In the genomic region with DNA sequence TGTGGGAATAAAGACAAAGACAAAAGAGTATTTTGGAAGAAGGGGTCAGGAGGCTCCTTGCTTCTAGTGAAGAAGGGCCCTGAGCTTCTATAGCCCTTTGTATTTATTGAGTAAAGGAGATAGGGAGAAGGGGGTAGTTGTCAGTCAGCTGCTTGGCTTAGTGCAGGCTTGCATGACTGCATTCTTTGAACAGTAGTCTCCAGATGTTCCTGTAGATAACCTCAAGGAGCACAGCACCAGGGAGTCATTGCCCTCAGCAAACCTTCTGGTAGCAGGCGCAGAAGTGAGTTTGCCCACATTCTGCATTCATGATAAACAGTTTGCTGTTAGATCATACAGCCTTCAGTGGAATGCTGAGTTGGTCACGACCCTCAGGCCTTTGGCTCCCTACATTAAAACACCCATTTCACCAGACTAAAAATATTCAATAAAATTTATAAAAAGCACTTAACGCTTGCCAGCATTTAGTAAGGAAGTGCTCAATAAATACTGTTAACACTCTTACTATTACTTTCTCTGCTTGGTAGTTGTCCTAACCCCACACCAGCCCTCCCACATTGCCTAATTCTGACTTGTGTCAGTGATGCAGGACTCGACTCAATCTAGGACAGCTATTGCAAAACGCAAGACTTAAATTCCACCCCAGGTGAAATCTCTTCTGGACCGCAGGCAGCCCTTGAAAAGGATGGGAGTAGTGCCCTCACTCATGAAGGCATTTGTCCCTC, we compare ENCODE assay signal across 27 cellular contexts. TPM values are rescaled to one million over a fixed set of nuclear protein-coding genes. Genes with fewer than 3 reads are reported as not detected.
A peak's percentile ranks its signal among the peaks of the same experiment; 100 is the strongest.
DNase-seq lines count a peak whose midpoint lies in the region; ATAC-seq, FAIRE-seq and TF ChIP-seq lines count a peak whose summit lies in the region.
"Had no signal": no experiment of that assay in that cellular context is flagged by ENCODE, and none has a peak within 500 bp of the region (broad histone marks: within the 10 kb centered on the region; RNA-seq: fewer than 3 reads in every experiment).

No MANE protein-coding gene starts in this region.

- no peaks in the 10 kb centered on the region for H4K20me1 ChIP-seq in K562 (replicated peaks; ENCODE audit: control insufficient read depth, insufficient read depth, low read length)
- H4K20me1 ChIP-seq: BLaER1 had no signal

- TF ChIP-seq POLR2A in K562 (conservative IDR thresholded peaks at IDR 0.05) (no peak), vagina (IDR thresholded peaks at IDR 0.05) (no peak), esophagus muscularis mucosa (IDR thresholded peaks at IDR 0.05; ENCODE audit: low read depth) (no peak)

- WGBS in K562 (ENCODE audit: insufficient coverage, low coverage, missing lambda C conversion rate) = 73% methylated on average over 6 of the region's 6 CpGs
- WGBS in liver = 55% methylated on average over 6 of the region's 6 CpGs
- WGBS in esophagus muscularis mucosa = 97% methylated on average over 6 of the region's 6 CpGs

- in situ Hi-C loops in K562 (cut with MboI) = no loop called here

- TF ChIP-seq CTCF in K562 (IDR thresholded peaks at IDR 0.05 in 2 of 3, conservative IDR thresholded peaks at IDR 0.05 in 1 of 3; ENCODE audit: insufficient read depth in 2 of 3, low read depth in 1 of 3, low read length in 3 of 3) (no peak), liver (IDR thresholded peaks at IDR 0.05; ENCODE audit: low read depth, low read length, missing input control) (no peak), vagina (IDR thresholded peaks at IDR 0.05) (no peak), esophagus muscularis mucosa (IDR thresholded peaks at IDR 0.05) (no peak)

- DNase-seq in SIG-M5 treated with dmso at 0.1 percent for 504 hours (lab: John Stamatoyannopoulos, UW; ENCODE audit: unreplicated experiment) (peak; percentile 11), SIG-M5 (lab: John Stamatoyannopoulos, UW) (no peak), K562 (ENCODE audit: extremely low read depth in 1 of 4, low spot score in 3 of 4) (no peak), vagina (ENCODE audit: extremely low spot score in 2 of 2) (peak; percentile 2 to 25), esophagus muscularis mucosa (ENCODE audit: extremely low spot score) (no peak), HuH-7.5 (ENCODE audit: low spot score) (no peak)
- DNase-seq in activated CD4-positive, CD25-positive, alpha-beta regulatory T cell treated with anti-CD3 and anti-CD28 coated beads, Interleukin-2, amount 50 U/mL, for 72 hours = no peak
- DNase-seq: 8988T; ACHN; CD4-positive, CD25-positive, alpha-beta regulatory T cell; DMS153; DND-41; NCI-H1105 treated with DMSO at 0.1 percent for 48 hours; NCI-H146; NCI-H1930; NCI-H2107; NCI-H446; NCI-H524 treated with DMSO at 0.1 percent for 48 hours; NCI-H774; NK-92 treated with Interleukin-12 subunit alpha and Interleukin-12 subunit beta, amount 100 ng/mL, for 24 hours; PC-3 had no signal

- no peak overlapping the region for H3K27ac ChIP-seq in K562 (ENCODE audit: extremely low read depth, low read depth, low read length)
- no peak overlapping the region for H3K27ac ChIP-seq in liver (ENCODE audit: low read depth in 1 of 2, low read length in 2 of 2)
- no peak overlapping the region for H3K27ac ChIP-seq in vagina
- H3K27ac ChIP-seq in esophagus muscularis mucosa (replicated peaks in 1 of 4) = no peak overlapping the region
- H3K27ac ChIP-seq: BLaER1, KMS-11, SJSA1 had no signal

- H3K79me2 ChIP-seq in K562 (ENCODE audit: control insufficient read depth, insufficient read depth, low read length) = peaks cover 21% of the 10 kb centered on the region

- CTCF ChIA-PET in K562 (lab: Yijun Ruan, JAX; ENCODE audit: low intra/inter-chr PET ratio) = no interaction called here

- no TSS peak for BruUV-seq in K562 (replicated peaks; lab: Mats Ljungman, UMichigan)

- TF ChIP-seq RAD21 in K562 (CRISPR knock-in tag; conservative IDR thresholded peaks at IDR 0.05 in 1 of 2, IDR thresholded peaks at IDR 0.05 in 1 of 2) (no peak), liver (IDR thresholded peaks at IDR 0.05) (no peak)

- ATAC-seq in K562 = no peak
- ATAC-seq: HCT116, PC-3 had no signal

- no peak overlapping the region for H2AFZ ChIP-seq in K562 (ENCODE audit: low read depth, low read length)

- H3K36me3 ChIP-seq in K562 (ENCODE audit: control insufficient read depth, insufficient read depth, low read length) (no peaks in the 10 kb centered on the region), liver (ENCODE audit: control insufficient read depth in 4 of 4, insufficient read depth in 3 of 4, low read depth in 1 of 4, low read length in 3 of 4) (peaks cover 0 to under 1% (median under 1%) of the 10 kb centered on the region in 4 donors), vagina (no peaks in the 10 kb centered on the region), esophagus muscularis mucosa (peaks cover 0 to under 1% (median under 1%) of the 10 kb centered on the region in 4 donors)
- H3K36me3 ChIP-seq: SJSA1 had no signal

- H3K4me2 ChIP-seq in K562 (ENCODE audit: insufficient read depth, low read length) = no peak overlapping the region
- H3K4me2 ChIP-seq: BLaER1, KMS-11 had no signal

- no peak overlapping the region for H3K4me3 ChIP-seq in K562
- no peak overlapping the region for H3K4me3 ChIP-seq in liver (ENCODE audit: low read depth in 1 of 3, low read length in 3 of 3)
- no peak overlapping the region for H3K4me3 ChIP-seq in vagina
- no peak overlapping the region for H3K4me3 ChIP-seq in esophagus muscularis mucosa
- H3K4me3 ChIP-seq: BLaER1, SJSA1 had no signal

- no peak for FAIRE-seq in K562 (lab: Jason Lieb, UNC)
- FAIRE-seq: GM12892 had no signal

- no peaks in the 10 kb centered on the region for H3K27me3 ChIP-seq in K562 (ENCODE audit: control insufficient read depth in 2 of 2, insufficient read depth in 2 of 2, low read length in 2 of 2)
- H3K27me3 ChIP-seq in liver (ENCODE audit: control insufficient read depth in 4 of 4, insufficient read depth in 4 of 4, low read length in 3 of 4) = no peaks in the 10 kb centered on the region
- no peaks in the 10 kb centered on the region for H3K27me3 ChIP-seq in vagina
- no peaks in the 10 kb centered on the region for H3K27me3 ChIP-seq in esophagus muscularis mucosa
- H3K27me3 ChIP-seq: BLaER1, SJSA1 had no signal

- H3K4me1 ChIP-seq in K562 (replicated peaks in 1 of 2; ENCODE audit: control insufficient read depth in 2 of 2, insufficient read depth in 2 of 2, low read length in 2 of 2) (peaks cover 0 to 10% of the 10 kb centered on the region in 2 experiments; a peak in 2 of 5 replicates), liver (ENCODE audit: control insufficient read depth in 4 of 4, insufficient read depth in 4 of 4, low read length in 3 of 4) (peaks cover 3 to 37% (median 26%) of the 10 kb centered on the region in 4 donors), vagina (peaks cover 29% of the 10 kb centered on the region), esophagus muscularis mucosa (peaks cover 15 to 32% (median 30%) of the 10 kb centered on the region in 4 donors)
- H3K4me1 ChIP-seq: SJSA1 had no signal

- peaks cover 8% of the 10 kb centered on the region for H3K9me3 ChIP-seq in K562 (replicated peaks; ENCODE audit: control insufficient read depth, insufficient read depth, low read depth, low read length)
- H3K9me3 ChIP-seq in liver (ENCODE audit: control insufficient read depth in 4 of 4, low read length in 3 of 4) = no peaks in the 10 kb centered on the region
- H3K9me3 ChIP-seq in vagina = no peaks in the 10 kb centered on the region
- H3K9me3 ChIP-seq in esophagus muscularis mucosa = no peaks in the 10 kb centered on the region
- H3K9me3 ChIP-seq: SJSA1 had no signal

- POLR2A ChIA-PET in K562 (lab: Yijun Ruan, JAX) = interaction anchor here (0.7 kb wide), 1 partner anchor 13 kb away, joined by 3 read pairs; no protein-coding TSS in a partner anchor

- no peaks in the 10 kb centered on the region for H3K9me1 ChIP-seq in K562 (ENCODE audit: control insufficient read depth, insufficient read depth, low read length)

- H3K9ac ChIP-seq in K562 (ENCODE audit: insufficient read depth in 1 of 2, low read depth in 2 of 2, low read length in 2 of 2) (no peak overlapping the region), liver (ENCODE audit: low read depth in 1 of 2, low read length in 2 of 2) (no peak overlapping the region)
- H3K9ac ChIP-seq: BLaER1, KMS-11 had no signal

- TF ChIP-seq EP300 in K562 (IDR thresholded peaks at IDR 0.05; ENCODE audit: low read length) (no peak), esophagus muscularis mucosa (IDR thresholded peaks at IDR 0.05) (no peak)

- intact Hi-C loops in K562 (cut with micrococcal nuclease) = loop anchor here (5.0 kb wide), 1 partner anchor 363 kb away; no protein-coding TSS in a partner anchor
- intact Hi-C loops in vagina (cut with DNase I) = no loop called here
- intact Hi-C loops in esophagus muscularis mucosa (cut with DNase I) = no loop called here

RNA-seq across cellular contexts. Expression of gene DHRS4, which starts 3.0 kb away (rescaled TPM):
- total RNA-seq in K562 (2011; cell fraction: chromatin; rRNA removed; ENCODE audit: low replicate concordance) = 1.7 and 3.9 TPM in 2 replicates
- 2.2 and 2.9 TPM in 2 replicates for total RNA-seq in K562 (2011; cell fraction: nucleolus; rRNA removed)
- total RNA-seq in K562 (2011; cell fraction: nucleoplasm; rRNA removed) = 4.3 and 6.0 TPM in 2 replicates
- 32.0 and 35.9 TPM in 2 replicates for total RNA-seq in K562 (2014; rRNA removed)
- 7.1 and 7.7 TPM in 2 replicates for total RNA-seq in K562 (2014; rRNA removed; fragmentation: Illumina TruSeq; extraction: Trizol)
- total RNA-seq in K562 (2015; rRNA removed; fragmentation: Illumina TruSeq; extraction: Trizol) = 12.7 and 16.1 TPM in 2 replicates
- 11.4 and 12.5 TPM in 2 replicates for total RNA-seq in K562 (2021)
- polyA plus RNA-seq in K562 (2011; rRNA removed) = 5.3 and 7.7 TPM in 2 replicates
- polyA plus RNA-seq in K562 (2011; cell fraction: cytosol; rRNA removed) = 10.5 and 14.1 TPM in 2 replicates
- 6.2 and 6.5 TPM in 2 replicates for polyA plus RNA-seq in K562 (2011; cell fraction: nucleus; rRNA removed)
- polyA plus RNA-seq in K562 (2012) = 36.6 and 39.0 TPM in 2 replicates
- polyA plus RNA-seq in K562 (2014; fragmentation: Illumina TruSeq; extraction: Trizol) = 8.9 and 10.1 TPM in 2 replicates
- polyA plus RNA-seq in K562 (2014; fragmentation: Nextera tagmentation; extraction: Ambion mirVana) = 1 to 10 TPM in 1 of 2 experiments, under 1 TPM in 1; 0.51 to 1.6 TPM
- polyA plus RNA-seq in K562 (2014; rRNA removed) = 13.3 and 24.3 TPM in 2 replicates
- polyA minus RNA-seq in K562 (2011; rRNA and poly(A)+ RNA removed) = 3.5 and 5.6 TPM in 2 replicates
- 3.0 and 5.4 TPM in 2 replicates for polyA minus RNA-seq in K562 (2011; cell fraction: cytosol; rRNA and poly(A)+ RNA removed)
- 2.4 and 3.3 TPM in 2 replicates for polyA minus RNA-seq in K562 (2011; cell fraction: nucleus; rRNA and poly(A)+ RNA removed)
- total RNA-seq in liver = 10 to 100 TPM; 53.6 to 57.7 TPM
- 10 to 100 TPM; 65.3 to 70.2 TPM for polyA plus RNA-seq in liver
- 21.4 TPM for total RNA-seq in vagina
- 10 to 100 TPM; 37.1 to 54.4 (median 46.3) TPM for total RNA-seq in esophagus muscularis mucosa

RNA-seq across cellular contexts. Expression of gene DHRS4L2, which starts 38.2 kb away (rescaled TPM):
- 1.1 and 1.4 TPM in 2 replicates for total RNA-seq in K562 (2011; cell fraction: chromatin; rRNA removed; ENCODE audit: low replicate concordance)
- total RNA-seq in K562 (2011; cell fraction: nucleolus; rRNA removed) = 1.1 and 2.0 TPM in 2 replicates
- total RNA-seq in K562 (2011; cell fraction: nucleoplasm; rRNA removed) = 2.5 and 2.9 TPM in 2 replicates
- 6.3 and 9.8 TPM in 2 replicates for total RNA-seq in K562 (2014; rRNA removed)
- total RNA-seq in K562 (2014; rRNA removed; fragmentation: Illumina TruSeq; extraction: Trizol) = 5.9 and 9.0 TPM in 2 replicates
- 13.7 and 15.2 TPM in 2 replicates for total RNA-seq in K562 (2015; rRNA removed; fragmentation: Illumina TruSeq; extraction: Trizol)
- 7.0 and 8.1 TPM in 2 replicates for total RNA-seq in K562 (2021)
- polyA plus RNA-seq in K562 (2011; rRNA removed) = 4.8 and 8.1 TPM in 2 replicates
- 5.6 TPM in 2 replicates for polyA plus RNA-seq in K562 (2011; cell fraction: cytosol; rRNA removed)
- 4.1 and 5.0 TPM in 2 replicates for polyA plus RNA-seq in K562 (2011; cell fraction: nucleus; rRNA removed)
- polyA plus RNA-seq in K562 (2012) = 13.7 and 30.3 TPM in 2 replicates
- 10.5 and 12.0 TPM in 2 replicates for polyA plus RNA-seq in K562 (2014; fragmentation: Illumina TruSeq; extraction: Trizol)
- polyA plus RNA-seq in K562 (2014; fragmentation: Nextera tagmentation; extraction: Ambion mirVana) = 1 to 10 TPM; 2.3 TPM
- polyA plus RNA-seq in K562 (2014; rRNA removed) = 7.6 and 8.9 TPM in 2 replicates
- 1.8 and 3.0 TPM in 2 replicates for polyA minus RNA-seq in K562 (2011; rRNA and poly(A)+ RNA removed)
- polyA minus RNA-seq in K562 (2011; cell fraction: cytosol; rRNA and poly(A)+ RNA removed) = 2.9 and 3.6 TPM in 2 replicates
- polyA minus RNA-seq in K562 (2011; cell fraction: nucleus; rRNA and poly(A)+ RNA removed) = 0.81 and 1.4 TPM in 2 replicates
- total RNA-seq in liver = 10 to 100 TPM; 16.7 to 56.8 TPM
- polyA plus RNA-seq in liver = 10 to 100 TPM; 40.8 to 47.2 TPM
- 16.7 TPM for total RNA-seq in vagina
- total RNA-seq in esophagus muscularis mucosa = 10 to 100 TPM in 3 of 4 donors, 1 to 10 TPM in 1; 9.4 to 23.9 (median 21.1) TPM

Comparison
In these comparisons a context has a peak if more than half of its experiments do, and no peak if none do; other contexts are left out.
1. DNase-seq: peak in SIG-M5 treated with dmso at 0.1 percent for 504 hours (single experiment) and vagina (2 of 2); none in SIG-M5 (single experiment), K562 (0 of 4), esophagus muscularis mucosa (single experiment), HuH-7.5 (single experiment) and activated CD4-positive, CD25-positive, alpha-beta regulatory T cell treated with anti-CD3 and anti-CD28 coated beads, Interleukin-2, amount 50 U/mL, for 72 hours (single experiment).